ENCODE assay signal across 8 cellular contexts in genomic region chr11:111512296-111513239, GRCh38. TPM values are rescaled to one million over a fixed set of nuclear protein-coding genes. Genes with fewer than 3 reads are reported as not detected.
DNase-seq lines count a peak whose midpoint lies in the region; ATAC-seq, FAIRE-seq and TF ChIP-seq lines count a peak whose summit lies in the region.

Gene BTG4, minus strand, starts transcription at chr11:111512386. Its CDS starts 13,610 bp downstream, at chr11:111498776.

- H3K36me3 ChIP-seq in left ventricle myocardium inferior (no peaks in the 10 kb centered on the region), gastrocnemius medialis (no peaks in the 10 kb centered on the region)

- H3K27ac ChIP-seq in left ventricle myocardium inferior (replicated peaks) (no peak within 1 kb of the TSS), gastrocnemius medialis (no peak within 1 kb of the TSS)

- H3K27ac Mint-ChIP-seq in HFFc6: peak within 1 kb of the TSS; percentile 48; the same call in 1 of the 2 replicates
- peak within 1 kb of the TSS; percentile 46 for H3K27ac Mint-ChIP-seq in activated T-helper 2 cell treated with anti-CD3 and anti-CD28 coated beads, Interferon-gamma antibody, Interleukin-2, Interleukin-4, amounts not matched to agents 10 μg/mL and 5 μg/mL and 100 μg/mL, durations not matched to agents 14 hours and 24 hours and 36 hours

- no peak for FAIRE-seq in RCC 7860 (lab: Jason Lieb, UNC)

- H3K4me1 Mint-ChIP-seq in HFFc6 (ENCODE audit: low read depth): peaks cover 45% of the 10 kb centered on the region
- peaks cover 8% of the 10 kb centered on the region for H3K4me1 Mint-ChIP-seq in activated T-helper 2 cell treated with anti-CD3 and anti-CD28 coated beads, Interferon-gamma antibody, Interleukin-2, Interleukin-4, amounts not matched to agents 10 μg/mL and 5 μg/mL and 100 μg/mL, durations not matched to agents 14 hours and 24 hours and 36 hours (ENCODE audit: low read depth)

- H3K4me3 Mint-ChIP-seq in HFFc6: peak within 1 kb of the TSS; percentile 72
- H3K4me3 Mint-ChIP-seq in activated T-helper 2 cell treated with anti-CD3 and anti-CD28 coated beads, Interferon-gamma antibody, Interleukin-2, Interleukin-4, amounts not matched to agents 10 μg/mL and 5 μg/mL and 100 μg/mL, durations not matched to agents 14 hours and 24 hours and 36 hours (ENCODE audit: low read depth): peak within 1 kb of the TSS; percentile 76

- peaks cover 11% of the 10 kb centered on the region for H3K36me3 Mint-ChIP-seq in HFFc6 (ENCODE audit: low read depth)
- no peaks in the 10 kb centered on the region for H3K36me3 Mint-ChIP-seq in activated T-helper 2 cell treated with anti-CD3 and anti-CD28 coated beads, Interferon-gamma antibody, Interleukin-2, Interleukin-4, amounts not matched to agents 10 μg/mL and 5 μg/mL and 100 μg/mL, durations not matched to agents 14 hours and 24 hours and 36 hours (ENCODE audit: low read depth)

- intact Hi-C loops in activated T-helper 2 cell treated with anti-CD3 and anti-CD28 coated beads, Interferon-gamma antibody, Interleukin-2, Interleukin-4, amounts not matched to agents 10 μg/mL and 5 μg/mL and 100 μg/mL, durations not matched to agents 14 hours and 24 hours and 36 hours (cut with micrococcal nuclease): loop anchor here (2.0 kb wide), 1 partner anchor 16 kb away; no protein-coding TSS in a partner anchor
- intact Hi-C loops in left ventricle myocardium inferior (cut with micrococcal nuclease) (no loop called here), gastrocnemius medialis (cut with DNase I; ENCODE audit: low total_unique reads) (no loop called here)

- H3K27me3 ChIP-seq in left ventricle myocardium inferior (ENCODE audit: low read depth) (peaks cover 64% of the 10 kb centered on the region), gastrocnemius medialis (peaks cover 29 to 40% (median 39%) of the 10 kb centered on the region in 3 donors)

- peak; percentile 63 for DNase-seq in AG20443 (ENCODE audit: low spot score)
- DNase-seq in HFFc6: no peak
- DNase-seq in activated T-helper 2 cell treated with anti-CD3 and anti-CD28 coated beads, Interferon-gamma antibody, Interleukin-2, Interleukin-4, amounts not matched to agents 10 μg/mL and 5 μg/mL and 100 μg/mL, durations not matched to agents 14 hours and 24 hours and 36 hours (ENCODE audit: low spot score): no peak
- DNase-seq in left ventricle myocardium inferior: no peak
- no peak for DNase-seq in gastrocnemius medialis
- DNase-seq in SKM-1 (lab: John Stamatoyannopoulos, UW; ENCODE audit: unreplicated experiment): no peak
- no peak for DNase-seq in RCC 7860 (ENCODE audit: low spot score)

- H3K9me3 ChIP-seq in left ventricle myocardium inferior (replicated peaks) (no peaks in the 10 kb centered on the region), gastrocnemius medialis (no peaks in the 10 kb centered on the region)

- in situ Hi-C loops in gastrocnemius medialis (cut with MboI; ENCODE audit: low sequenced_read_pairs in 4 of 4): no loop called here

- TF ChIP-seq POLR2A in gastrocnemius medialis (IDR thresholded peaks at IDR 0.05): no peak

- TF ChIP-seq CTCF in HFFc6 (IDR thresholded peaks at IDR 0.05): peak; percentile 43
- TF ChIP-seq CTCF in left ventricle myocardium inferior (IDR thresholded peaks at IDR 0.05; ENCODE audit: borderline replicate concordance): no peak
- TF ChIP-seq CTCF in gastrocnemius medialis (IDR thresholded peaks at IDR 0.05 in 4 of 5, conservative IDR thresholded peaks at IDR 0.05 in 1 of 5): no peak

- ATAC-seq in gastrocnemius medialis (peak; percentile 19 to 36), HG03571 (IDR thresholded peaks at IDR 0.05; ENCODE audit: unreplicated experiment) (no peak)

- no peaks in the 10 kb centered on the region for H3K9me3 Mint-ChIP-seq in HFFc6
- H3K9me3 Mint-ChIP-seq in activated T-helper 2 cell treated with anti-CD3 and anti-CD28 coated beads, Interferon-gamma antibody, Interleukin-2, Interleukin-4, amounts not matched to agents 10 μg/mL and 5 μg/mL and 100 μg/mL, durations not matched to agents 14 hours and 24 hours and 36 hours: no peaks in the 10 kb centered on the region

- H3K4me3 ChIP-seq in left ventricle myocardium inferior: peak within 1 kb of the TSS; percentile 64
- H3K4me3 ChIP-seq in gastrocnemius medialis: peak within 1 kb of the TSS; percentile 42 to 50 (median 47)

- H3K4me1 ChIP-seq in left ventricle myocardium inferior (peaks cover 23% of the 10 kb centered on the region), gastrocnemius medialis (peaks cover 0 to 4% of the 10 kb centered on the region in 2 donors)

- no peaks in the 10 kb centered on the region; the same call in none of the 2 replicates for H3K27me3 Mint-ChIP-seq in HFFc6 (ENCODE audit: insufficient read depth)
- peaks cover 50% of the 10 kb centered on the region for H3K27me3 Mint-ChIP-seq in activated T-helper 2 cell treated with anti-CD3 and anti-CD28 coated beads, Interferon-gamma antibody, Interleukin-2, Interleukin-4, amounts not matched to agents 10 μg/mL and 5 μg/mL and 100 μg/mL, durations not matched to agents 14 hours and 24 hours and 36 hours (ENCODE audit: low read depth)

RNA-seq across cellular contexts. Expression of gene BTG4, which starts in this region (rescaled TPM):
- total RNA-seq in HFFc6 (2021; fragmentation: NEBNext Ultra II Directional; extraction: Animal tissue kit (Norgen Biotek cat#: 25700)): not detected
- not detected in 2 replicates for total RNA-seq in activated T-helper 2 cell treated with anti-CD3 and anti-CD28 coated beads, Interferon-gamma antibody, Interleukin-2, Interleukin-4, amounts not matched to agents 10 μg/mL and 5 μg/mL and 100 μg/mL, durations not matched to agents 14 hours and 24 hours and 36 hours
- total RNA-seq in left ventricle myocardium inferior: not detected
- total RNA-seq in gastrocnemius medialis: not detected

Comparison
In these comparisons a context has a peak if more than half of its experiments do, and no peak if none do; other contexts are left out.
1. Peak in ATAC-seq and H3K4me3 ChIP-seq in gastrocnemius medialis; RNA of the gene not detected or under 1 TPM.